8 cellular contexts compared by ENCODE assay signal in genomic region chr16:47460755-47461597, GRCh38. TPM values are rescaled to one million over a fixed set of nuclear protein-coding genes. Genes with fewer than 3 reads are reported as not detected.
A peak's percentile ranks its signal among the peaks of the same experiment; 100 is the strongest.
DNase-seq lines count a peak whose midpoint lies in the region; ATAC-seq lines count a peak whose summit lies in the region.

ITFG1 (minus strand) TSS chr16:47461063; CDS start chr16:47461045, 18 bp downstream.
PHKB (plus strand) TSS chr16:47461331; CDS start chr16:47461351, 20 bp downstream.

- peak within 1 kb of the TSS; percentile 98 for H3K27ac ChIP-seq in mesendoderm (ENCODE audit: low read depth, low read length)

- no peaks in the 10 kb centered on the region for H3K27me3 ChIP-seq in endocrine pancreas (ENCODE audit: control insufficient read depth, insufficient read depth, low read length)
- H3K27me3 ChIP-seq in mesendoderm (ENCODE audit: insufficient read depth, low read length, poor library complexity) = no peaks in the 10 kb centered on the region

- H3K4me1 ChIP-seq in endocrine pancreas (ENCODE audit: control insufficient read depth, insufficient read depth, low read length) (peaks cover 16% of the 10 kb centered on the region), mesendoderm (ENCODE audit: control insufficient read depth, low read depth, low read length) (peaks cover 7% of the 10 kb centered on the region)

- H2BK5ac ChIP-seq in mesendoderm (ENCODE audit: low read length) = peak within 1 kb of the TSS; percentile 65

- H4K8ac ChIP-seq in mesendoderm (ENCODE audit: low read depth, low read length) = no peak within 1 kb of the TSS

- peaks cover 2% of the 10 kb centered on the region for H3K79me2 ChIP-seq in mesendoderm (ENCODE audit: control insufficient read depth, insufficient read depth, low read length)

- no peak within 1 kb of the TSS for H2AK5ac ChIP-seq in mesendoderm (ENCODE audit: low read length)

- DNase-seq in COR-L47 (lab: John Stamatoyannopoulos, UW) (peak; percentile 92), HPDE6-E6E7 (ENCODE audit: extremely low spot score) (peak; percentile 68), NOMO-1 treated with dmso at 0.1 percent for 144 hours (lab: John Stamatoyannopoulos, UW; ENCODE audit: unreplicated experiment) (peak; percentile 84), mesendoderm (peak; percentile 98)
- peak; percentile 81 for DNase-seq in activated CD8-positive, alpha-beta memory T cell treated with anti-CD3 and anti-CD28 coated beads, Interleukin-2, amount 50 U/mL, for 1 hour (ENCODE audit: extremely low read depth)
- peak; percentile 94 for DNase-seq in stimulated activated CD8-positive, alpha-beta memory T cell treated with anti-CD3 and anti-CD28 coated beads, Interleukin-12 subunit alpha, Interleukin-12 subunit beta, amount 100 ng/mL, for 4 hours (ENCODE audit: low read depth)

- H2BK120ac ChIP-seq in mesendoderm (ENCODE audit: low read depth, low read length) = no peak within 1 kb of the TSS

- peak within 1 kb of the TSS; percentile 80 for H3K9ac ChIP-seq in endocrine pancreas (ENCODE audit: control insufficient read depth, insufficient read depth, low read length)
- peak within 1 kb of the TSS; percentile 83 for H3K9ac ChIP-seq in mesendoderm (ENCODE audit: low read length)

- H3K79me1 ChIP-seq in mesendoderm (ENCODE audit: low read length) = peaks cover 5% of the 10 kb centered on the region

- no peak within 1 kb of the TSS for H2BK15ac ChIP-seq in mesendoderm (replicated peaks; ENCODE audit: low read depth)

- no CpG with 5 or more reads among the region's 82 CpGs for WGBS in mesendoderm (ENCODE audit: extremely low coverage, insufficient coverage, low lambda C conversion rate)

- H3K18ac ChIP-seq in mesendoderm (ENCODE audit: low read length) = peak within 1 kb of the TSS; percentile 56

- H3K4ac ChIP-seq in mesendoderm (ENCODE audit: low read depth, low read length) = peak within 1 kb of the TSS; percentile 89

- H3K9me3 ChIP-seq in endocrine pancreas (ENCODE audit: control insufficient read depth, low read length) = no peaks in the 10 kb centered on the region

- peak within 1 kb of the TSS; percentile 76 for H3K4me2 ChIP-seq in mesendoderm (ENCODE audit: low read length)

- H4K5ac ChIP-seq in mesendoderm (ENCODE audit: low read length) = no peak within 1 kb of the TSS

- ATAC-seq in GM19467 (IDR thresholded peaks at IDR 0.05; ENCODE audit: unreplicated experiment) = peak; percentile 71

- H3K23ac ChIP-seq in mesendoderm (ENCODE audit: low read length) = no peak within 1 kb of the TSS

- H3K36me3 ChIP-seq in endocrine pancreas (ENCODE audit: control insufficient read depth, insufficient read depth, low read length) = no peaks in the 10 kb centered on the region
- H3K36me3 ChIP-seq in mesendoderm (ENCODE audit: control insufficient read depth, insufficient read depth, low read length) = no peaks in the 10 kb centered on the region

- H3K4me3 ChIP-seq in endocrine pancreas (ENCODE audit: control insufficient read depth, insufficient read depth, low read length) (peak within 1 kb of the TSS; percentile 89), mesendoderm (ENCODE audit: low read length) (peak within 1 kb of the TSS; percentile 84)

- peak within 1 kb of the TSS; percentile 90 for H3K56ac ChIP-seq in mesendoderm (ENCODE audit: low read length)

RNA-seq across cellular contexts. Expression of gene ITFG1, which starts in this region (rescaled TPM):
- 18.9 TPM for polyA plus RNA-seq in mesendoderm (2013, experiment 1 of 2)
- polyA plus RNA-seq in mesendoderm (2013, experiment 2 of 2) = 17.5 TPM

RNA-seq across cellular contexts. Expression of gene PHKB, which starts in this region (rescaled TPM):
- polyA plus RNA-seq in mesendoderm (2013, experiment 1 of 2) = 21.2 TPM
- polyA plus RNA-seq in mesendoderm (2013, experiment 2 of 2) = 21.2 TPM

Comparison
In these comparisons a context has a peak if more than half of its experiments do, and no peak if none do; other contexts are left out.
1. Peak in every context shown above with its lines: DNase-seq, ATAC-seq, H3K4me3 ChIP-seq and H3K27ac ChIP-seq.